In the genomic region with DNA sequence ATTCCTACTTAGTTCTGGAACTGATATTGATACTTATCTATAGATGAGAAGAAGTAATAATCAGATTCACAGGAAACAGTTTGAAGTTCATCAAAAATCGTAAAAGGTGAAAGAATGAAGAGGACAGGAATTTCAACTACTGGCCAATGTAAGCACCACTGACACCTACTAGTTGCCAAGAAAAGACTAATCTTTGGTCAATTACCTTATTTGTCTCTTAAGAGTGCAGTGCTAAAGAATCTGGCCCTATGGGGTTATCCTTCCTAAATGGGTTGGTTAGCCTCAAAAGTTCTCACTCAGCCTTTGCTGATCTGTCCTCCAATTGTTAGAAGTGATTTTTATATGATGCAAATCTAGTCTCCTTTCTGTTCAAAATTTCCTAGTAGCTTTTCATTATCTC, we compare ENCODE assay signal across 20 cellular contexts. TPM values are rescaled to one million over a fixed set of nuclear protein-coding genes. Genes with fewer than 3 reads are reported as not detected.
"Had no signal": no experiment of that assay in that cellular context is flagged by ENCODE, and none has a peak within 500 bp of the region (broad histone marks: within the 10 kb centered on the region; RNA-seq: fewer than 3 reads in every experiment).

No MANE protein-coding gene starts in this region.

- H2AFZ ChIP-seq: neural progenitor cell had no signal

- ATAC-seq: foreskin keratinocyte, left lobe of liver, lower lobe of right lung, mucosa of descending colon had no signal

- H3K4me1 Mint-ChIP-seq: neural progenitor cell had no signal

- H3K27ac ChIP-seq: adrenal gland, ascending aorta, foreskin keratinocyte, lower lobe of right lung, neural progenitor cell, sigmoid colon, WERI-Rb-1 had no signal

- H3K27me3 Mint-ChIP-seq: activated naive CD4-positive, alpha-beta T cell treated with anti-CD3 and anti-CD28 coated beads, Interleukin-2, amount 50 U/mL, for 24 hours had no signal

- H3K27me3 ChIP-seq: adrenal gland, ascending aorta, foreskin keratinocyte, neural progenitor cell, sigmoid colon had no signal

- H3K9ac ChIP-seq: neural progenitor cell, SK-N-SH had no signal

- H3K4me3 ChIP-seq: adrenal gland, ascending aorta, lower lobe of right lung, mucosa of descending colon, neural progenitor cell, sigmoid colon had no signal

- H3K4me2 ChIP-seq: neural progenitor cell, SK-N-SH had no signal

- H3K4me1 ChIP-seq: adrenal gland, ascending aorta, lower lobe of right lung, neural progenitor cell had no signal

- H3K27ac Mint-ChIP-seq: activated naive CD4-positive, alpha-beta T cell treated with anti-CD3 and anti-CD28 coated beads, Interleukin-2, amount 50 U/mL, for 24 hours; neural progenitor cell had no signal

- H3K4me3 Mint-ChIP-seq: activated naive CD4-positive, alpha-beta T cell treated with anti-CD3 and anti-CD28 coated beads, Interleukin-2, amount 50 U/mL, for 24 hours; neural progenitor cell had no signal

- DNase-seq: activated CD4-positive, alpha-beta T cell treated with anti-CD3 and anti-CD28 coated beads, Interleukin-2, amount 50 U/mL, for 4 hours; activated CD4-positive, CD25-positive, alpha-beta regulatory T cell treated with anti-CD3 and anti-CD28 coated beads, Interleukin-2, amount 50 U/mL, for 72 hours; activated gamma-delta T cell treated with Interleukin-2 at 50 U/mL for 16 hours; adrenal gland; effector CD4-positive, alpha-beta T cell; erythroblast; foreskin keratinocyte; lower lobe of right lung; mesendoderm; mucosa of descending colon; sigmoid colon; SK-N-SH; stimulated activated CD4-positive, alpha-beta T cell treated with anti-CD3 and anti-CD28 coated beads, Interleukin-2, amount 100 ng/mL, for 48 hours; stimulated activated CD8-positive, alpha-beta memory T cell treated with anti-CD3 and anti-CD28 coated beads, Interleukin-4, amount 100 ng/mL, for 48 hours; stimulated activated naive CD4-positive, alpha-beta T cell; WERI-Rb-1 had no signal

- H3K9me3 Mint-ChIP-seq: activated naive CD4-positive, alpha-beta T cell treated with anti-CD3 and anti-CD28 coated beads, Interleukin-2, amount 50 U/mL, for 24 hours; neural progenitor cell had no signal

RNA-seq across cellular contexts. Expression of a gene that starts 38.9 kb away (rescaled TPM):
- total RNA-seq: ascending aorta had no signal
